8 cellular contexts compared by ENCODE assay signal in genomic region chr10:101397140-101397539, GRCh38. TPM values are rescaled to one million over a fixed set of nuclear protein-coding genes. Genes with fewer than 3 reads are reported as not detected.
A peak's percentile ranks its signal among the peaks of the same experiment; 100 is the strongest.
DNase-seq lines count a peak whose midpoint lies in the region; ATAC-seq and TF ChIP-seq lines count a peak whose summit lies in the region.

No MANE protein-coding gene starts in this region.

- H3K79me1 ChIP-seq in neuronal stem cell (ENCODE audit: low read depth, low read length) = no peaks in the 10 kb centered on the region

- no peak overlapping the region for H4K8ac ChIP-seq in neuronal stem cell (ENCODE audit: low read depth, low read length)

- no peak overlapping the region for H2BK5ac ChIP-seq in neuronal stem cell (ENCODE audit: low read length)

- no peak overlapping the region for H4K91ac ChIP-seq in neuronal stem cell (ENCODE audit: low read depth, low read length, poor library complexity)

- H3K27ac ChIP-seq in neuronal stem cell (replicated peaks; ENCODE audit: low read length) = no peak overlapping the region

- no peak overlapping the region for H2BK15ac ChIP-seq in neuronal stem cell (ENCODE audit: low read length)

- H3K36me3 ChIP-seq in neuronal stem cell (replicated peaks in 1 of 2; ENCODE audit: control insufficient read depth in 2 of 2, insufficient read depth in 2 of 2, low read length in 2 of 2) = peaks cover 0 to 2% of the 10 kb centered on the region in 2 donors

- no peak overlapping the region for H2BK12ac ChIP-seq in neuronal stem cell (ENCODE audit: low read length)

- no peak overlapping the region for H3K18ac ChIP-seq in neuronal stem cell (ENCODE audit: low read length)

- H3K4me3 ChIP-seq in NB4 (ENCODE audit: low read depth, low read length) (no peak overlapping the region), cardiac fibroblast (replicated peaks in 1 of 2; ENCODE audit: low read depth in 2 of 2, low read length in 2 of 2) (no peak overlapping the region), neuronal stem cell (ENCODE audit: low read length in 2 of 2) (no peak overlapping the region)

- no peak overlapping the region for H3K4ac ChIP-seq in neuronal stem cell (ENCODE audit: low read length)

- H3K23ac ChIP-seq in neuronal stem cell (ENCODE audit: low read depth, low read length, poor library complexity) = no peak overlapping the region

- no peak for ATAC-seq in GM19023 (IDR thresholded peaks at IDR 0.05; ENCODE audit: unreplicated experiment)

- no peak for TF ChIP-seq CTCF in NB4 (IDR thresholded peaks at IDR 0.05; ENCODE audit: low read depth, low read length)
- TF ChIP-seq CTCF in cardiac fibroblast (IDR thresholded peaks at IDR 0.05; ENCODE audit: low read depth, low read length) = no peak

- no peak for TF ChIP-seq POLR2A in NB4 (IDR thresholded peaks at IDR 0.05; ENCODE audit: extremely low read depth, insufficient read length)

- no peak overlapping the region for H3K14ac ChIP-seq in neuronal stem cell (ENCODE audit: low read length)

- no peak overlapping the region for H3K9ac ChIP-seq in neuronal stem cell (ENCODE audit: low read depth, low read length, poor library complexity)

- DNase-seq in activated CD4-positive, alpha-beta T cell treated with anti-CD3 and anti-CD28 coated beads for 48 hours = peak; percentile 12
- no peak for DNase-seq in activated CD4-positive, alpha-beta T cell treated with anti-CD3 and anti-CD28 coated beads for 1 hour
- DNase-seq in NB4 (ENCODE audit: low read depth) (peak; percentile 22), cardiac fibroblast (ENCODE audit: low read depth in 2 of 2) (peak; percentile 73 to 93), neuronal stem cell (ENCODE audit: low spot score) (peak; percentile 48), HK-2 (ENCODE audit: unreplicated experiment) (no peak), NCI-H510A treated with DMSO at 0.1 percent for 48 hours (lab: John Stamatoyannopoulos, UW) (no peak)

- peaks cover 3 to 7% of the 10 kb centered on the region in 2 donors for H3K4me1 ChIP-seq in neuronal stem cell (ENCODE audit: control insufficient read depth in 2 of 2, insufficient read depth in 1 of 2, low read depth in 1 of 2, low read length in 2 of 2)

- no peak overlapping the region for H3K4me2 ChIP-seq in neuronal stem cell (ENCODE audit: insufficient read depth, low read length, poor library complexity, severe bottlenecking)

- no peak overlapping the region for H2AK5ac ChIP-seq in neuronal stem cell (ENCODE audit: low read depth, low read length)

- H3K9me3 ChIP-seq in neuronal stem cell (replicated peaks in 1 of 2; ENCODE audit: control insufficient read depth in 2 of 2, insufficient read depth in 1 of 2, low read depth in 1 of 2, low read length in 2 of 2) = no peaks in the 10 kb centered on the region

- H2BK120ac ChIP-seq in neuronal stem cell (ENCODE audit: low read depth, low read length) = no peak overlapping the region

- H3K27me3 ChIP-seq in neuronal stem cell (ENCODE audit: control insufficient read depth in 3 of 3, insufficient read depth in 3 of 3, low read depth in 1 of 3, low read length in 3 of 3) = no peaks in the 10 kb centered on the region

- H2AFZ ChIP-seq in neuronal stem cell (ENCODE audit: low read length) = no peak overlapping the region

RNA-seq across cellular contexts. Expression of gene BTRC, which starts 43.2 kb away (rescaled TPM):
- polyA plus RNA-seq in neuronal stem cell (2013, experiment 1 of 2) = 8.3 TPM
- polyA plus RNA-seq in neuronal stem cell (2013, experiment 2 of 2) = 8.2 TPM

Comparison
In these comparisons a context has a peak if more than half of its experiments do, and no peak if none do; other contexts are left out.
1. DNase-seq: peak in activated CD4-positive, alpha-beta T cell treated with anti-CD3 and anti-CD28 coated beads for 48 hours (single experiment), NB4 (single experiment), cardiac fibroblast (2 of 2) and neuronal stem cell (single experiment); none in activated CD4-positive, alpha-beta T cell treated with anti-CD3 and anti-CD28 coated beads for 1 hour (single experiment), HK-2 (single experiment) and NCI-H510A treated with DMSO at 0.1 percent for 48 hours (single experiment).